In genomic region chr1:29002792-29003191, GRCh38 we compare ENCODE assay signal across 18 cellular contexts.
"Had no signal": no experiment of that assay in that cellular context is flagged by ENCODE, and none has a peak within 500 bp of the region (broad histone marks: within the 10 kb centered on the region; RNA-seq: fewer than 3 reads in every experiment).

No MANE protein-coding gene starts in this region.

- H3K4me1 ChIP-seq: body of pancreas, gastrocnemius medialis, heart right ventricle, spleen, stomach had no signal

- H3K27ac Mint-ChIP-seq: activated naive CD4-positive, alpha-beta T cell treated with anti-CD3 and anti-CD28 coated beads for 36 hours; activated T-helper 2 cell treated with anti-CD3 and anti-CD28 coated beads, Interferon-gamma antibody, Interleukin-2, Interleukin-4, amounts not matched to agents 10 μg/mL and 5 μg/mL and 100 μg/mL, durations not matched to agents 14 hours and 24 hours and 36 hours had no signal

- H3K36me3 ChIP-seq: gastrocnemius medialis, thoracic aorta had no signal

- H3K4me1 Mint-ChIP-seq: neural crest cell had no signal

- H3K9me3 Mint-ChIP-seq: activated naive CD4-positive, alpha-beta T cell treated with anti-CD3 and anti-CD28 coated beads for 36 hours; activated T-helper 2 cell treated with anti-CD3 and anti-CD28 coated beads, Interferon-gamma antibody, Interleukin-2, Interleukin-4, amounts not matched to agents 10 μg/mL and 5 μg/mL and 100 μg/mL, durations not matched to agents 14 hours and 24 hours and 36 hours; neural crest cell had no signal

- H3K4me3 ChIP-seq: body of pancreas, gastrocnemius medialis, heart right ventricle, lung, spleen, stomach, thoracic aorta had no signal

- DNase-seq: activated CD4-positive, alpha-beta T cell treated with anti-CD3 and anti-CD28 coated beads for 1 hour; activated CD8-positive, alpha-beta memory T cell treated with anti-CD3 and anti-CD28 coated beads, Interleukin-2, amount 50 U/mL, for 48 hours; activated naive CD4-positive, alpha-beta T cell treated with anti-CD3 and anti-CD28 coated beads for 36 hours; body of pancreas; cortex of kidney; effector CD8-positive, alpha-beta T cell; gastrocnemius medialis; heart right ventricle; left colon; spleen; stomach; T-helper 1 cell had no signal

- ATAC-seq: body of pancreas, gastrocnemius medialis, heart right ventricle, left colon, sciatic nerve, SK-N-SH treated with all-trans-retinoic acid at 6 μM for 48 hours had no signal

- H3K9me3 ChIP-seq: body of pancreas, gastrocnemius medialis, heart right ventricle, spleen, stomach, thoracic aorta had no signal

- H3K27ac ChIP-seq: body of pancreas, gastrocnemius medialis, heart right ventricle, spleen, stomach, thoracic aorta had no signal

- H3K4me3 Mint-ChIP-seq: activated naive CD4-positive, alpha-beta T cell treated with anti-CD3 and anti-CD28 coated beads for 36 hours; neural crest cell had no signal

- H3K27me3 ChIP-seq: body of pancreas, gastrocnemius medialis, heart right ventricle, spleen, stomach had no signal
